In genomic region chr3:73874596-73874995, GRCh38 we compare ENCODE assay signal across 11 cellular contexts.
"Had no signal": no experiment of that assay in that cellular context is flagged by ENCODE, and none has a peak within 500 bp of the region (broad histone marks: within the 10 kb centered on the region; RNA-seq: fewer than 3 reads in every experiment).

No MANE protein-coding gene starts in this region.

- H3K9me3 ChIP-seq: ascending aorta, esophagus muscularis mucosa, left ventricle myocardium inferior, tibial artery had no signal

- ATAC-seq: activated CD8-positive, alpha-beta T cell treated with anti-CD3 and anti-CD28 coated beads, Interleukin-2, amount 10 ng/mL, durations not matched to agents 7 days and 5 days; natural killer cell; right cardiac atrium had no signal

- H3K36me3 ChIP-seq: ascending aorta, esophagus muscularis mucosa, left ventricle myocardium inferior, tibial artery had no signal

- H3K4me1 ChIP-seq: ascending aorta, esophagus muscularis mucosa, left ventricle myocardium inferior, tibial artery had no signal

- H3K27ac ChIP-seq: ascending aorta, esophagus muscularis mucosa, left ventricle myocardium inferior, tibial artery had no signal

- H3K4me3 ChIP-seq: ascending aorta, esophagus muscularis mucosa, left ventricle myocardium inferior, smooth muscle cell, tibial artery had no signal

- DNase-seq: activated CD4-positive, alpha-beta T cell treated with anti-CD3 and anti-CD28 coated beads for 48 hours; activated CD8-positive, alpha-beta T cell treated with anti-CD3 and anti-CD28 coated beads, Interleukin-2, amount 10 ng/mL, durations not matched to agents 7 days and 5 days; activated naive CD4-positive, alpha-beta T cell; glutamatergic neuron; left ventricle myocardium inferior; natural killer cell; right cardiac atrium; tibial artery had no signal

- H3K27me3 ChIP-seq: ascending aorta, esophagus muscularis mucosa, tibial artery had no signal
